In genomic region chr1:180027949-180028445, GRCh38 we compare ENCODE assay signal across 2 cellular contexts.
A peak's percentile ranks its signal among the peaks of the same experiment; 100 is the strongest.
TF ChIP-seq lines count a peak whose summit lies in the region.

No MANE protein-coding gene starts in this region.

TF ChIP-seq in IMR-90, 13 proteins besides CTCF, POLR2A, EP300 and RAD21:
- TF ChIP-seq CHD1 (IDR thresholded peaks at IDR 0.05; ENCODE audit: low read depth, low read length) (no peak), FOS (IDR thresholded peaks at IDR 0.05; ENCODE audit: low read depth, low read length) (no peak), NFE2L2 (IDR thresholded peaks at IDR 0.05; ENCODE audit: low read depth, low read length) (no peak), ELK1 (IDR thresholded peaks at IDR 0.05; ENCODE audit: borderline replicate concordance, low read depth, low read length) (no peak), MXI1 (IDR thresholded peaks at IDR 0.05; ENCODE audit: borderline replicate concordance, low read depth, low read length) (no peak), MAFK (IDR thresholded peaks at IDR 0.05; ENCODE audit: low read depth, low read length) (peak; percentile 95), BHLHE40 (IDR thresholded peaks at IDR 0.05; ENCODE audit: low read depth, low read length) (no peak), SMC3 (IDR thresholded peaks at IDR 0.05; ENCODE audit: low read depth, low read length) (no peak), USF2 (IDR thresholded peaks at IDR 0.05; ENCODE audit: low read depth, low read length) (no peak), CEBPB (IDR thresholded peaks at IDR 0.05; ENCODE audit: low read depth, low read length) (peak; percentile 50), RCOR1 (IDR thresholded peaks at IDR 0.05; ENCODE audit: insufficient replicate concordance, low read length) (no peak)

TF ChIP-seq in H1, 55 proteins besides CTCF, POLR2A, EP300 and RAD21:
- TF ChIP-seq CHD7 (IDR thresholded peaks at IDR 0.05; ENCODE audit: insufficient replicate concordance, low read length), result no peak
- 0 out of 2 replicates have a peak, but pooled peaks have one; percentile 3 for TF ChIP-seq MAFK (IDR thresholded peaks at IDR 0.05; ENCODE audit: low read depth, low read length)
